ENCODE assay signal across 1 cellular context in genomic region chr17:6556121-6557039, GRCh38.
TF ChIP-seq lines count a peak whose summit lies in the region.

Gene PITPNM3 (minus strand): TSS chr17:6556555. CDS start chr17:6556406, 149 bp downstream.

TF ChIP-seq in WTC11, 78 proteins besides CTCF, POLR2A, EP300 and RAD21 (continued from another document):
- no peak for TF ChIP-seq ZNF281 (CRISPR knock-in tag; IDR thresholded peaks at IDR 0.05)
- TF ChIP-seq ZNF121 (CRISPR knock-in tag; IDR thresholded peaks at IDR 0.05): no peak
- no peak for TF ChIP-seq RORB (CRISPR knock-in tag; IDR thresholded peaks at IDR 0.05)
- TF ChIP-seq ETV6 (CRISPR knock-in tag; IDR thresholded peaks at IDR 0.05): no peak
- no peak for TF ChIP-seq SMAD3 (CRISPR knock-in tag; IDR thresholded peaks at IDR 0.05; ENCODE audit: borderline replicate concordance)
- no peak for TF ChIP-seq ERG (CRISPR knock-in tag; IDR thresholded peaks at IDR 0.05)
